In the genomic region with DNA sequence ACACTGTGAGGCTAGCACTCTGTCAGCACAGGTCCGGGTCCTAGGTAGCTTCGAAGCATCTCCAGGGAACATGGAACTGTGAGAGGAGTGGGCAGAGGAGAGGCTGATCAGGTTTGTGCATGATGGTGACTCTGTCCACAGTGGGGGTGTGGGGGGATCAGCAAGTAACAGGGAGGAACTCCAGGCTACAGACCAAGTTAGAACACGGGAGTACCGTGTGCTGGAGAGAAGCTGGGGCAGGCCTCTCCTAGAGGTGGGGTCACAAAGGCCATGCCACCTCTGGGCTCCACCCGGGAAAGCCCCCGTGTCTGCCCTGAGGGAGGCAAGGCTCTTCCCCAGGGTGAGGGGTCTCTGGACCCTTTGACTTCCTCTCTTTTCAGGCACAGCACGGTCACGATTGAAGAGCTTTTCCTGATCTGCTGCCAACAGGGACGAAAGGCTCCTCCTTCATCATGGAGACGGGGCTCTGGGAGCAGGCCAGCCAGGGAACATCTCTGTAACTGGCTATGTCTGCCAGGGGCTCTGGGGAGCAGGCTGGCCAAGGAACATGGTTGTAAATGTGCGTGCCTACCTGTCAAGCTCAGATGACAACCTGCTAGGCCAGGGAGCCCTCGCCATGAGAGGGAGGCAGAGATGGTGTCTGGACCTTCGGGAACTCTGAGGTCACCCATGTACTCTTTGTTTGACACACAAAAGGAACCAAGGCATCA, we compare ENCODE assay signal across 23 cellular contexts.
"Had no signal": no experiment of that assay in that cellular context is flagged by ENCODE, and none has a peak within 500 bp of the region (broad histone marks: within the 10 kb centered on the region; RNA-seq: fewer than 3 reads in every experiment).

No MANE protein-coding gene starts in this region.

- H3K9me3 ChIP-seq: psoas muscle had no signal

- H3K36me3 ChIP-seq: neural progenitor cell had no signal

- H3K27ac ChIP-seq: coronary artery, foreskin keratinocyte, neural progenitor cell, parathyroid adenoma, psoas muscle had no signal

- H3K4me3 Mint-ChIP-seq: endodermal cell; immature natural killer cell; natural killer cell treated with Interleukin-12 subunit alpha and Interleukin-12 subunit beta and Interleukin-15 and Interleukin-18, amount 100 ng/mL, for 72 hours had no signal

- FAIRE-seq: endothelial cell of umbilical vein, keratinocyte, small intestine, urothelium cell line had no signal

- H3K4me3 ChIP-seq: coronary artery, lung, neural progenitor cell, psoas muscle had no signal

- H3K27ac Mint-ChIP-seq: endodermal cell; immature natural killer cell; natural killer cell treated with Interleukin-12 subunit alpha and Interleukin-12 subunit beta and Interleukin-15 and Interleukin-18, amount 100 ng/mL, for 72 hours; neural progenitor cell had no signal

- H3K27me3 ChIP-seq: foreskin keratinocyte, neural progenitor cell had no signal

- ATAC-seq: foreskin keratinocyte, left colon, left ventricle myocardium superior, psoas muscle had no signal

- DNase-seq: effector CD4-positive, alpha-beta T cell; endodermal cell; erythroblast; foreskin keratinocyte; immature natural killer cell; left colon; mesenchymal stem cell; midbrain; occipital lobe; small intestine; stimulated activated CD4-positive, alpha-beta T cell treated with anti-CD3 and anti-CD28 coated beads, Interleukin-2, amount 100 ng/mL, for 48 hours; stimulated activated naive CD4-positive, alpha-beta T cell treated with Interleukin-2 at 50 U/mL for 16 hours; trophoblast cell had no signal

- H3K4me1 Mint-ChIP-seq: endodermal cell, immature natural killer cell had no signal

- H3K4me1 ChIP-seq: foreskin keratinocyte, parathyroid adenoma, psoas muscle had no signal

- H3K36me3 Mint-ChIP-seq: immature natural killer cell; natural killer cell treated with Interleukin-12 subunit alpha and Interleukin-12 subunit beta and Interleukin-15 and Interleukin-18, amount 100 ng/mL, for 72 hours; neural progenitor cell had no signal

- H3K9me3 Mint-ChIP-seq: endodermal cell; immature natural killer cell; natural killer cell treated with Interleukin-12 subunit alpha and Interleukin-12 subunit beta and Interleukin-15 and Interleukin-18, amount 100 ng/mL, for 72 hours had no signal
